In genomic region chr3:55771503-55771902, GRCh38 we compare ENCODE assay signal across 17 cellular contexts.
DNase-seq lines count a peak whose midpoint lies in the region; ATAC-seq and TF ChIP-seq lines count a peak whose summit lies in the region.
"Had no signal": no experiment of that assay in that cellular context is flagged by ENCODE, and none has a peak within 500 bp of the region (broad histone marks: within the 10 kb centered on the region; RNA-seq: fewer than 3 reads in every experiment).

No MANE protein-coding gene starts in this region.

- no peaks in the 10 kb centered on the region for H3K4me1 ChIP-seq in esophagus muscularis mucosa

- no peaks in the 10 kb centered on the region for H3K9me3 ChIP-seq in esophagus muscularis mucosa

- WGBS in esophagus muscularis mucosa = 90% methylated on average over 1 of the region's 2 CpGs

- TF ChIP-seq EP300 in esophagus muscularis mucosa (IDR thresholded peaks at IDR 0.05) = no peak

- TF ChIP-seq CTCF in esophagus muscularis mucosa (IDR thresholded peaks at IDR 0.05) = no peak

- no peak overlapping the region for H3K4me3 ChIP-seq in esophagus muscularis mucosa
- H3K4me3 ChIP-seq: GM23248 had no signal

- H3K27ac ChIP-seq in esophagus muscularis mucosa (replicated peaks in 1 of 4) = no peak overlapping the region
- H3K27ac ChIP-seq: GM23248 had no signal

- no peak for TF ChIP-seq POLR2A in esophagus muscularis mucosa (IDR thresholded peaks at IDR 0.05; ENCODE audit: low read depth)

- intact Hi-C loops in esophagus muscularis mucosa (cut with DNase I) = no loop called here

- H3K36me3 ChIP-seq in esophagus muscularis mucosa = no peaks in the 10 kb centered on the region

- in situ Hi-C loops in G401 (cut with HindIII; ENCODE audit: low sequenced_read_pairs) = no loop called here

- no peak for ATAC-seq in GM21825 (IDR thresholded peaks at IDR 0.05; ENCODE audit: unreplicated experiment)

- peak; percentile 20 for DNase-seq in NCI-H2171 treated with DMSO at 0.1 percent for 48 hours (lab: John Stamatoyannopoulos, UW)
- DNase-seq in NCI-H2171 (lab: John Stamatoyannopoulos, UW) = no peak
- DNase-seq in G401 (ENCODE audit: low spot score) = peak; percentile 61
- peak; percentile 88 for DNase-seq in NCI-H69 (lab: John Stamatoyannopoulos, UW)
- peak; percentile 53 for DNase-seq in esophagus muscularis mucosa (ENCODE audit: extremely low spot score)
- no peak for DNase-seq in midbrain (lab: John Stamatoyannopoulos, UW)
- DNase-seq in stimulated activated CD8-positive, alpha-beta memory T cell treated with anti-CD3 and anti-CD28 coated beads, Interleukin-4, amount 100 ng/mL, for 48 hours = no peak
- DNase-seq: C1 segment of cervical spinal cord; Calu3; CD4-positive, alpha-beta memory T cell; COR-L47; DMS53; DMS79 treated with DMSO at 0.1 percent for 48 hours; GM23248; H7; HCEC 1CT had no signal

- no peaks in the 10 kb centered on the region for H3K27me3 ChIP-seq in esophagus muscularis mucosa

Comparison
In these comparisons a context has a peak if more than half of its experiments do, and no peak if none do; other contexts are left out.
1. DNase-seq: peak in NCI-H2171 treated with DMSO at 0.1 percent for 48 hours (single experiment), G401 (single experiment), NCI-H69 (single experiment) and esophagus muscularis mucosa (single experiment); none in NCI-H2171 (single experiment), midbrain (single experiment) and stimulated activated CD8-positive, alpha-beta memory T cell treated with anti-CD3 and anti-CD28 coated beads, Interleukin-4, amount 100 ng/mL, for 48 hours (single experiment).